Comparison of ENCODE assay signal across 8 cellular contexts in the genomic region with DNA sequence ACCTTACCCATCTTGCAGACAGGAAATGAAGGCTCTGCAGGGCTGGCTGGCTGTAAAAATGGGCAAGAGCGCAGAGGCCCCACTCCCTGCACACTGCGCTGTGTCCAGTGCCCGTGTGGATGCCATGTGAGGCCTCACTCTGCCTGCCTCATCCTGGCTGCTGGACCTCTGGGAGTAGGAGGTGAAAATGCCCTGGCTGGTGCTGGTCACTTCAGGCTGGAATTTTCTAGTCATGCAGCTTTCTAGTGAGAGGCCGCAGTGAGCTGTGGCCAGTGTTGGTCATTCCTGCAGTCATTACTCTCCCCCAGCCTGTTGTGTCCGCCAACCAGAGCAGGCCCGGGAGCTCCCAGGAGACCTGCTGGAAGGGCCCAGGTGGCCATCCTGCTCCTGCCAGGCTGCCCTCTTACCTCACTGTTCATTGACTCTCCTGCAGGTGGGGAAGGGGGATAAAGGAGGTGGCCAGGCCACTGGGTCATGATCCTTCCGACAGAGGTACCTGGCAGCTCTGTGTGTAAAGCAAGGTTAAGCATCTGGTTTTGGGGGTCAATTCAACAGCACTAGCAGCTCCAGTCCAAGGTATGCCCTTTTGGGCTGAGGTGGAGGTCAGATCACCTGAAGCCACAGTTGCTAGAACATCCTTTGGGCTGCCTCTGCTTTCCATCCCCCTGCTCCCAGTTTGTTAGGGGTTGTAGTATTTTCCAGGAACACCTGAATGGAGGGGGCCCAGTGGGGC. TPM values are rescaled to one million over a fixed set of nuclear protein-coding genes. Genes with fewer than 3 reads are reported as not detected.
DNase-seq lines count a peak whose midpoint lies in the region; ATAC-seq and TF ChIP-seq lines count a peak whose summit lies in the region.

No MANE protein-coding gene starts in this region.

- 84% methylated on average over 7 of the region's 7 CpGs for WGBS in thymus

- intact Hi-C loops in left colon (cut with DNase I, micrococcal nuclease) = no loop called here

- H3K27me3 Mint-ChIP-seq in activated T-cell treated with anti-CD3 and anti-CD28 coated beads, Interleukin-2, amount 50 U/mL, for 24 hours = no peaks in the 10 kb centered on the region

- H3K27me3 ChIP-seq in WERI-Rb-1 (ENCODE audit: insufficient read depth, low read depth, severe bottlenecking) (no peaks in the 10 kb centered on the region), thymus (ENCODE audit: control insufficient read depth, insufficient read depth) (no peaks in the 10 kb centered on the region)

- H3K9me3 Mint-ChIP-seq in activated T-cell treated with anti-CD3 and anti-CD28 coated beads, Interleukin-2, amount 50 U/mL, for 24 hours = no peaks in the 10 kb centered on the region

- H3K9me3 ChIP-seq in WERI-Rb-1 (ENCODE audit: severe bottlenecking) (no peaks in the 10 kb centered on the region), thymus (ENCODE audit: control insufficient read depth) (no peaks in the 10 kb centered on the region)

- peaks cover 87% of the 10 kb centered on the region for H3K36me3 Mint-ChIP-seq in activated T-cell treated with anti-CD3 and anti-CD28 coated beads, Interleukin-2, amount 50 U/mL, for 24 hours (ENCODE audit: low read depth)

- no peaks in the 10 kb centered on the region for H3K4me1 ChIP-seq in thymus (ENCODE audit: control insufficient read depth, insufficient read depth, low read length)

- TF ChIP-seq CTCF in WERI-Rb-1 (IDR thresholded peaks at IDR 0.05; ENCODE audit: low read depth, low read length) = no peak

- no peak overlapping the region for H3K4me3 Mint-ChIP-seq in activated T-cell treated with anti-CD3 and anti-CD28 coated beads, Interleukin-2, amount 50 U/mL, for 24 hours

- peak; percentile 33 for DNase-seq in activated T-cell treated with anti-CD3 and anti-CD28 coated beads, Interleukin-2, amount 50 U/mL, for 24 hours
- no peak for DNase-seq in activated T-cell treated with anti-CD3 and anti-CD28 coated beads, Interleukin-2, amount 50 U/mL, for 1 hour
- DNase-seq in WERI-Rb-1 (no peak), left colon (no peak), kidney glomerular epithelial cell (lab: John Stamatoyannopoulos, UW) (no peak), DMS153 (lab: John Stamatoyannopoulos, UW) (no peak), NCI-H1436 treated with DMSO at 0.1 percent for 48 hours (lab: John Stamatoyannopoulos, UW) (no peak)

- H3K27ac ChIP-seq in WERI-Rb-1 (peak overlapping the region; percentile 66), thymus (ENCODE audit: low read depth) (peak overlapping the region; percentile 32)

- peak overlapping the region; percentile 93 for H3K27ac Mint-ChIP-seq in activated T-cell treated with anti-CD3 and anti-CD28 coated beads, Interleukin-2, amount 50 U/mL, for 24 hours

- no peak overlapping the region for H3K4me3 ChIP-seq in WERI-Rb-1 (ENCODE audit: low read depth, low read length)
- no peak overlapping the region for H3K4me3 ChIP-seq in thymus (ENCODE audit: low read length)

- H3K4me1 Mint-ChIP-seq in activated T-cell treated with anti-CD3 and anti-CD28 coated beads, Interleukin-2, amount 50 U/mL, for 24 hours (ENCODE audit: low read depth) = peaks cover 75% of the 10 kb centered on the region

- H3K36me3 ChIP-seq in WERI-Rb-1 (peaks cover 45% of the 10 kb centered on the region), thymus (ENCODE audit: control insufficient read depth, insufficient read depth) (peaks cover 59% of the 10 kb centered on the region)

- ATAC-seq in left colon = peak; percentile 23

RNA-seq across cellular contexts. Expression of gene SH2B3, which starts 39.8 kb away (rescaled TPM):
- total RNA-seq in left colon = 10 to 100 TPM; 22.9 to 27.1 TPM
- 9.1 TPM for polyA plus RNA-seq in thymus
